28 cellular contexts compared by ENCODE assay signal in genomic region chr6:63058601-63059000, GRCh38.
DNase-seq lines count a peak whose midpoint lies in the region; ATAC-seq, FAIRE-seq and TF ChIP-seq lines count a peak whose summit lies in the region.
"Had no signal": no experiment of that assay in that cellular context is flagged by ENCODE, and none has a peak within 500 bp of the region (broad histone marks: within the 10 kb centered on the region; RNA-seq: fewer than 3 reads in every experiment).

No MANE protein-coding gene starts in this region.

- H3K4me3 ChIP-seq in hepatocyte = no peak overlapping the region
- H3K4me3 ChIP-seq: colonic mucosa, MG63, pancreas, right atrium auricular region had no signal

- H2AFZ ChIP-seq in hepatocyte = no peak overlapping the region

- H3K36me3 ChIP-seq in hepatocyte (replicated peaks; ENCODE audit: insufficient read depth, low read depth) = no peaks in the 10 kb centered on the region
- H3K36me3 ChIP-seq: colonic mucosa, MG63, pancreas, right atrium auricular region had no signal

- in situ Hi-C loops in ACHN (cut with HindIII; ENCODE audit: low pct_ligation_motif_present, low pct_unique_long_range_greater_than_20kb, low sequenced_read_pairs) = no loop called here

- H4K20me1 ChIP-seq in hepatocyte (ENCODE audit: insufficient read depth, poor library complexity, severe bottlenecking) = no peaks in the 10 kb centered on the region

- no peaks in the 10 kb centered on the region for H3K9me2 ChIP-seq in hepatocyte (replicated peaks; ENCODE audit: insufficient read depth)

- WGBS in hepatocyte (ENCODE audit: low lambda C conversion rate, missing lambda C conversion rate) = 37% methylated on average over 2 of the region's 2 CpGs

- peak; percentile 65 for FAIRE-seq in GM19239 (lab: Jason Lieb, UNC)
- FAIRE-seq: islet of Langerhans had no signal

- H3K9me3 ChIP-seq in hepatocyte (ENCODE audit: low read depth) = no peaks in the 10 kb centered on the region
- H3K9me3 ChIP-seq: colonic mucosa, MG63, pancreas, right atrium auricular region had no signal

- no peak for TF ChIP-seq CTCF in hepatocyte (IDR thresholded peaks at IDR 0.05; ENCODE audit: poor library complexity)

- H3K27ac ChIP-seq in hepatocyte = no peak overlapping the region
- H3K27ac ChIP-seq: C4-2B, colonic mucosa, foreskin keratinocyte, pancreas, right atrium auricular region had no signal

- intact Hi-C loops in Right ventricle myocardium inferior (cut with DNase I) = no loop called here

- no peaks in the 10 kb centered on the region for H3K79me2 ChIP-seq in hepatocyte

- no peaks in the 10 kb centered on the region for H3K4me1 ChIP-seq in hepatocyte (ENCODE audit: insufficient read depth)
- H3K4me1 ChIP-seq: colonic mucosa, foreskin keratinocyte, pancreas, right atrium auricular region had no signal

- no peaks in the 10 kb centered on the region for H3K27me3 ChIP-seq in hepatocyte
- H3K27me3 ChIP-seq: colonic mucosa, foreskin keratinocyte, MG63, pancreas, right atrium auricular region had no signal

- DNase-seq in GM19239 (ENCODE audit: insufficient read length, low spot score) (no peak), Kasumi-1 (lab: John Stamatoyannopoulos, UW) (peak; percentile 65 to 66), RKO (ENCODE audit: low spot score) (peak; percentile 13), hepatocyte (ENCODE audit: low spot score) (no peak), ACHN (no peak), Right ventricle myocardium inferior (ENCODE audit: missing footprints) (no peak), amniotic stem cell (lab: John Stamatoyannopoulos, UW) (no peak)
- DNase-seq: activated CD4-positive, alpha-beta T cell treated with anti-CD3 and anti-CD28 coated beads, Interleukin-2, amount 50 U/mL, for 48 hours; activated CD8-positive, alpha-beta memory T cell treated with anti-CD3 and anti-CD28 coated beads, Interleukin-2, amount 50 U/mL, for 4 hours; anterior cingulate cortex; colonic mucosa; effector memory CD8-positive, alpha-beta T cell; foreskin keratinocyte; MG63; midbrain; natural killer cell; NCI-H1694; NCI-H524 treated with DMSO at 0.1 percent for 48 hours; pancreas; SHP77 treated with DMSO at 0.1 percent for 48 hours; stimulated activated naive CD8-positive, alpha-beta T cell treated with anti-CD3 and anti-CD28 coated beads, Interleukin-15, Interleukin-2, amounts not matched to agents 100 U/mL and 50 U/mL, for 24 hours; T-helper 17 cell had no signal

- peak overlapping the region; percentile 10 for H3K4me2 ChIP-seq in hepatocyte

- ATAC-seq in Right ventricle myocardium inferior (no peak), HG03108 (IDR thresholded peaks at IDR 0.05; ENCODE audit: unreplicated experiment) (no peak)
- ATAC-seq: effector memory CD8-positive, alpha-beta T cell; esophagus mucosa; foreskin keratinocyte; HCT116; natural killer cell; pancreas; stimulated activated naive CD8-positive, alpha-beta T cell treated with anti-CD3 and anti-CD28 coated beads, Interleukin-15, Interleukin-2, amounts not matched to agents 100 U/mL and 50 U/mL, for 24 hours; T-helper 17 cell had no signal

Comparison
In these comparisons a context has a peak if more than half of its experiments do, and no peak if none do; other contexts are left out.
1. DNase-seq: peak in Kasumi-1 (2 of 2) and RKO (single experiment); none in GM19239 (single experiment), hepatocyte (single experiment), ACHN (single experiment), Right ventricle myocardium inferior (single experiment) and amniotic stem cell (single experiment).